1 cellular context compared by ENCODE assay signal in genomic region chr20:41080866-41081265, GRCh38.
A peak's percentile ranks its signal among the peaks of the same experiment; 100 is the strongest.
TF ChIP-seq lines count a peak whose summit lies in the region.

No MANE protein-coding gene starts in this region.

TF ChIP-seq in HepG2, 621 proteins besides CTCF, POLR2A, EP300 and RAD21:
- no peak for TF ChIP-seq ZNF670 (CRISPR knock-in tag; IDR thresholded peaks at IDR 0.05; ENCODE audit: borderline replicate concordance)
- TF ChIP-seq RBM22 (optimal IDR thresholded peaks at IDR 0.05; ENCODE audit: low read length), result peak; percentile 67
TF ChIP-seq in HepG2: peak in this region for 1.
